In genomic region chr1:33119050-33119449, GRCh38 we compare ENCODE assay signal across 17 cellular contexts. TPM values are rescaled to one million over a fixed set of nuclear protein-coding genes. Genes with fewer than 3 reads are reported as not detected.
DNase-seq lines count a peak whose midpoint lies in the region; ATAC-seq and TF ChIP-seq lines count a peak whose summit lies in the region.
"Had no signal": no experiment of that assay in that cellular context is flagged by ENCODE, and none has a peak within 500 bp of the region (broad histone marks: within the 10 kb centered on the region; RNA-seq: fewer than 3 reads in every experiment).

No MANE protein-coding gene starts in this region.

- no peaks in the 10 kb centered on the region for H3F3A ChIP-seq in GM23338 (replicated peaks; ENCODE audit: low read depth)

- no peaks in the 10 kb centered on the region for H3K4me1 ChIP-seq in GM23338 (ENCODE audit: insufficient read depth)
- H3K4me1 ChIP-seq: BLaER1 had no signal

- DNase-seq in T-helper 2 cell treated with Interferon-gamma antibody and Interleukin-4, amounts not matched to agents 5 μg/mL and 100 μg/mL, for 36 hours (ENCODE audit: low spot score) = no peak
- DNase-seq in T-helper 2 cell (no peak), GM23338 (ENCODE audit: low spot score) (no peak), dedifferentiated amniotic fluid mesenchymal stem cell (ENCODE audit: extremely low spot score) (peak; percentile 14), osteocyte (ENCODE audit: extremely low spot score, unreplicated experiment) (no peak), DMS153 treated with DMSO at 0.1 percent for 48 hours (lab: John Stamatoyannopoulos, UW; ENCODE audit: unreplicated experiment) (no peak), HUDEP-2 (lab: John Stamatoyannopoulos, UW; ENCODE audit: unreplicated experiment in 76 of 76) (no peak)
- DNase-seq: 8988T, DMS 273 treated with DMSO at 0.1 percent for 48 hours, NCI-H1092, NCI-H226, NCI-H526 treated with DMSO at 0.1 percent for 48 hours, SIG-M5 had no signal

- no peak for TF ChIP-seq CTCF in GM23338 (conservative IDR thresholded peaks at IDR 0.05; ENCODE audit: low read depth in 2 of 2)
- no peak for TF ChIP-seq CTCF in osteocyte (IDR thresholded peaks at IDR 0.05)

- peaks cover 3% of the 10 kb centered on the region for H3K27me3 Mint-ChIP-seq in T-helper 2 cell treated with Interferon-gamma antibody and Interleukin-4, amounts not matched to agents 5 μg/mL and 100 μg/mL, for 36 hours (ENCODE audit: low read depth)
- H3K27me3 Mint-ChIP-seq in GM23338 (ENCODE audit: insufficient read depth, low read depth, poor library complexity) (peaks cover 19% of the 10 kb centered on the region), osteocyte (ENCODE audit: unreplicated experiment) (no peaks in the 10 kb centered on the region)

- H3K79me2 ChIP-seq in GM23338 (replicated peaks; ENCODE audit: insufficient read depth) = no peaks in the 10 kb centered on the region

- no peaks in the 10 kb centered on the region for H3K36me3 Mint-ChIP-seq in T-helper 2 cell treated with Interferon-gamma antibody and Interleukin-4, amounts not matched to agents 5 μg/mL and 100 μg/mL, for 36 hours (ENCODE audit: low read depth)
- H3K36me3 Mint-ChIP-seq in GM23338 (ENCODE audit: low read depth) = no peaks in the 10 kb centered on the region; the same call in 2 of the 3 replicates
- no peaks in the 10 kb centered on the region for H3K36me3 Mint-ChIP-seq in osteocyte (ENCODE audit: unreplicated experiment)

- peak overlapping the region; percentile 37 for H3K27ac Mint-ChIP-seq in T-helper 2 cell treated with Interferon-gamma antibody and Interleukin-4, amounts not matched to agents 5 μg/mL and 100 μg/mL, for 36 hours
- no peak overlapping the region for H3K27ac Mint-ChIP-seq in GM23338
- H3K27ac Mint-ChIP-seq in osteocyte (ENCODE audit: unreplicated experiment) = peak overlapping the region; percentile 24
- H3K27ac Mint-ChIP-seq: H9 had no signal

- no peaks in the 10 kb centered on the region for H4K20me1 ChIP-seq in GM23338 (replicated peaks; ENCODE audit: insufficient read depth)
- H4K20me1 ChIP-seq: BLaER1 had no signal

- H3K9me2 ChIP-seq in GM23338 (ENCODE audit: insufficient read depth) = 0 out of 2 replicates have a peak, but pooled peaks cover 3% of the 10 kb centered on the region

- no peak overlapping the region for H3K4me2 ChIP-seq in GM23338
- H3K4me2 ChIP-seq: BLaER1 had no signal

- H3K27me3 ChIP-seq in GM23338 (ENCODE audit: insufficient read depth) = peaks cover 10% of the 10 kb centered on the region; the same call in 1 of the 2 replicates
- H3K27me3 ChIP-seq: BLaER1 had no signal

- no peaks in the 10 kb centered on the region for H3K9me3 Mint-ChIP-seq in T-helper 2 cell treated with Interferon-gamma antibody and Interleukin-4, amounts not matched to agents 5 μg/mL and 100 μg/mL, for 36 hours
- H3K9me3 Mint-ChIP-seq in GM23338 (no peaks in the 10 kb centered on the region), osteocyte (ENCODE audit: unreplicated experiment) (no peaks in the 10 kb centered on the region)
- H3K9me3 Mint-ChIP-seq: H9 had no signal

- H3K36me3 ChIP-seq in GM23338 (ENCODE audit: insufficient read depth) = no peaks in the 10 kb centered on the region
- H3K36me3 ChIP-seq: BLaER1 had no signal

- H3K4me1 Mint-ChIP-seq in T-helper 2 cell treated with Interferon-gamma antibody and Interleukin-4, amounts not matched to agents 5 μg/mL and 100 μg/mL, for 36 hours (ENCODE audit: low read depth) = peaks cover 5% of the 10 kb centered on the region
- peaks cover 12% of the 10 kb centered on the region; the same call in 2 of the 3 replicates for H3K4me1 Mint-ChIP-seq in GM23338
- H3K4me1 Mint-ChIP-seq in osteocyte (ENCODE audit: unreplicated experiment) = no peaks in the 10 kb centered on the region

- H3K27ac ChIP-seq in GM23338 (ENCODE audit: low read depth) = no peak overlapping the region
- H3K27ac ChIP-seq: BLaER1 had no signal

- ATAC-seq in GM23338 = no peak
- no peak for ATAC-seq in GM21423 (IDR thresholded peaks at IDR 0.05; ENCODE audit: unreplicated experiment)

- no peak overlapping the region for H2AFZ ChIP-seq in GM23338

- H3K4me3 ChIP-seq in GM23338 = no peak overlapping the region
- H3K4me3 ChIP-seq: BLaER1, K562 had no signal

- H3K4me3 Mint-ChIP-seq in T-helper 2 cell treated with Interferon-gamma antibody and Interleukin-4, amounts not matched to agents 5 μg/mL and 100 μg/mL, for 36 hours = no peak overlapping the region
- H3K4me3 Mint-ChIP-seq in GM23338 = peak overlapping the region; percentile 6; the same call in 1 of the 3 replicates
- no peak overlapping the region for H3K4me3 Mint-ChIP-seq in osteocyte (ENCODE audit: unreplicated experiment)
- H3K4me3 Mint-ChIP-seq: H9 had no signal

TF ChIP-seq in GM23338, 12 proteins besides CTCF, POLR2A, EP300 and RAD21 (continues in another document):
- TF ChIP-seq JUNB (IDR thresholded peaks at IDR 0.05; ENCODE audit: unreplicated experiment) (no peak), CREB1 (CRISPR knock-in tag; IDR thresholded peaks at IDR 0.05; ENCODE audit: low read depth) (no peak), REST (IDR thresholded peaks at IDR 0.05; ENCODE audit: unreplicated experiment) (no peak), EZH2 (IDR thresholded peaks at IDR 0.05; ENCODE audit: low read depth, unreplicated experiment) (no peak), ETS1 (IDR thresholded peaks at IDR 0.05) (no peak), ZNF331 (CRISPR knock-in tag; IDR thresholded peaks at IDR 0.05; ENCODE audit: low read depth) (no peak), ZNF114 (CRISPR knock-in tag; IDR thresholded peaks at IDR 0.05) (no peak), NANOG (IDR thresholded peaks at IDR 0.05; ENCODE audit: borderline replicate concordance) (no peak), POLR2AphosphoS5 (IDR thresholded peaks at IDR 0.05; ENCODE audit: low read depth) (no peak), STAT1 (IDR thresholded peaks at IDR 0.05; ENCODE audit: unreplicated experiment) (no peak)

RNA-seq across cellular contexts. Expression of gene AZIN2, which starts 38.1 kb away (rescaled TPM):
- total RNA-seq in GM23338 (2014; rRNA removed; shearing (Covaris generic)) = 1.2 and 1.4 TPM in 2 replicates
- 0.28 and 0.37 TPM in 2 replicates for polyA plus RNA-seq in GM23338 (2016; fragmentation: Nextera tagmentation; extraction: Ambion mirVana)
- 8.0 and 10.4 TPM in 2 replicates for total RNA-seq in osteocyte
